In the genomic region with DNA sequence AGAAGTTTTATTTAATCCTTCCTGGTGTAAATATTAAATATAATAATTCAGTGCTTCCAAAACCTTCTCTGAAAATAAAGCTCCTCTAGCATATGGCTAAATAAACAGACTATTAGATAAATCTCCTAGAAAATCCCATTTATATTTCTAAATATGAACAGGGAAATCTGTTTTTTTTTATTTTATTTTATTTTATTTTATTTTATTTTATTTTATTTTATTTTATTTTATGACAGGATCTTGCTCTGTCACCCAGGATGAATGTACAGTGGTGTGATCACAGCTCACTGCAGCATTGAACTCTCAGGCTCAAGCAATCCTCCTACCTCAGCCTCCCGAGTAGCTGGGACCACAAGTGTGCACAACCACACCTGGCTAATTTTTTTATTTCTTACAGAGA, we compare ENCODE assay signal across 18 cellular contexts.
DNase-seq lines count a peak whose midpoint lies in the region; ATAC-seq and TF ChIP-seq lines count a peak whose summit lies in the region.
"Had no signal": no experiment of that assay in that cellular context is flagged by ENCODE, and none has a peak within 500 bp of the region (broad histone marks: within the 10 kb centered on the region; RNA-seq: fewer than 3 reads in every experiment).

No MANE protein-coding gene starts in this region.

- ATAC-seq in Panc1 (no peak), foreskin keratinocyte (no peak)
- no peak for ATAC-seq in activated naive CD8-positive, alpha-beta T cell treated with anti-CD3 and anti-CD28 coated beads, Interleukin-2, amount 50 U/mL, for 24 hours
- ATAC-seq in stimulated activated memory B cell treated with anti-CD40 and anti-IgM and Interleukin-4, amounts not matched to agents 10 μg/mL and 1 μg/mL and 100 μg/mL, for 72 hours, result no peak
- ATAC-seq: HepG2 had no signal

- no peak for DNase-seq in Panc1 (ENCODE audit: low read depth, low spot score)
- no peak for DNase-seq in foreskin keratinocyte
- DNase-seq in activated naive CD8-positive, alpha-beta T cell treated with anti-CD3 and anti-CD28 coated beads, Interleukin-2, amount 50 U/mL, for 24 hours, result no peak
- no peak for DNase-seq in GOT3 (lab: John Stamatoyannopoulos, UW)
- DNase-seq: ACHN; BE2C; C1 segment of cervical spinal cord; CD4-positive, CD25-positive, alpha-beta regulatory T cell; CD8-positive, alpha-beta memory T cell; COR-L47; GM23248; HCEC 1CT; HFFc6 had no signal

- no peak for TF ChIP-seq CTCF in 22Rv1 (IDR thresholded peaks at IDR 0.05)
- no peak for TF ChIP-seq CTCF in Panc1 (IDR thresholded peaks at IDR 0.05)
- no peak for TF ChIP-seq CTCF in foreskin keratinocyte (conservative IDR thresholded peaks at IDR 0.05)

- CTCF ChIA-PET in Panc1 (lab: Charles Lee), result interaction anchor here (1.0 kb wide), 1 partner anchor 88 kb away, joined by 3 read pairs; no protein-coding TSS in a partner anchor

- BruUV-seq in Panc1 (replicated peaks; lab: Mats Ljungman, UMichigan), result no TSS peak

- intact Hi-C loops in Panc1 (cut with micrococcal nuclease; ENCODE audit: unreplicated experiment), result no loop called here

- H3K4me1 Mint-ChIP-seq in activated naive CD8-positive, alpha-beta T cell treated with anti-CD3 and anti-CD28 coated beads, Interleukin-2, amount 50 U/mL, for 24 hours, result no peaks in the 10 kb centered on the region
- no peaks in the 10 kb centered on the region for H3K4me1 Mint-ChIP-seq in stimulated activated memory B cell treated with anti-CD40 and anti-IgM and Interleukin-4, amounts not matched to agents 10 μg/mL and 1 μg/mL and 100 μg/mL, for 72 hours
- H3K4me1 Mint-ChIP-seq: CD4-positive, CD25-positive, alpha-beta regulatory T cell; CD8-positive, alpha-beta memory T cell had no signal

- H3K4me1 ChIP-seq in Panc1 (ENCODE audit: control insufficient read depth, insufficient read depth, low read length) (peaks cover 5% of the 10 kb centered on the region; the same call in 1 of the 2 replicates), foreskin keratinocyte (peaks cover 26% of the 10 kb centered on the region), subcutaneous abdominal adipose tissue (ENCODE audit: control insufficient read depth in 5 of 5, insufficient read depth in 5 of 5, low read length in 5 of 5) (peaks cover 0 to 36% (median 31%) of the 10 kb centered on the region in 5 donors)
- H3K4me1 ChIP-seq: BE2C had no signal

- no peaks in the 10 kb centered on the region for H3K9me3 Mint-ChIP-seq in activated naive CD8-positive, alpha-beta T cell treated with anti-CD3 and anti-CD28 coated beads, Interleukin-2, amount 50 U/mL, for 24 hours
- H3K9me3 Mint-ChIP-seq in stimulated activated memory B cell treated with anti-CD40 and anti-IgM and Interleukin-4, amounts not matched to agents 10 μg/mL and 1 μg/mL and 100 μg/mL, for 72 hours, result no peaks in the 10 kb centered on the region
- H3K9me3 Mint-ChIP-seq: HFFc6, IgD-negative memory B cell had no signal

- no peak overlapping the region for H3K4me3 ChIP-seq in Panc1 (ENCODE audit: low read depth in 2 of 2, low read length in 2 of 2)
- no peak overlapping the region for H3K4me3 ChIP-seq in subcutaneous abdominal adipose tissue (ENCODE audit: low read depth in 1 of 5, low read length in 5 of 5)
- H3K4me3 ChIP-seq: GM23248 had no signal

- peaks cover 11% of the 10 kb centered on the region; the same call in 1 of the 2 replicates for H3K9me3 ChIP-seq in Panc1 (ENCODE audit: control insufficient read depth, insufficient read depth, low read depth, low read length)
- H3K9me3 ChIP-seq in subcutaneous abdominal adipose tissue (ENCODE audit: control insufficient read depth in 5 of 5, low read length in 5 of 5), result no peaks in the 10 kb centered on the region
- H3K9me3 ChIP-seq: BE2C had no signal

- H3K27ac ChIP-seq in 22Rv1 (peak overlapping the region; percentile 83; the same call in 1 of the 2 replicates), Panc1 (ENCODE audit: low read length) (peak overlapping the region; percentile 1; the same call in 1 of the 2 replicates), foreskin keratinocyte (peak overlapping the region; percentile 75), subcutaneous abdominal adipose tissue (ENCODE audit: low read depth, low read length) (peak overlapping the region; percentile 79)
- H3K27ac ChIP-seq: GM23248 had no signal

- POLR2A ChIA-PET in Panc1 (lab: Charles Lee), result no interaction called here

- H3K36me3 ChIP-seq in Panc1 (ENCODE audit: control insufficient read depth, insufficient read depth, low read length) (no peaks in the 10 kb centered on the region), subcutaneous abdominal adipose tissue (ENCODE audit: control insufficient read depth in 5 of 5, insufficient read depth in 5 of 5, low read length in 5 of 5) (no peaks in the 10 kb centered on the region)
- H3K36me3 ChIP-seq: BE2C had no signal

- H3K4me3 Mint-ChIP-seq in activated naive CD8-positive, alpha-beta T cell treated with anti-CD3 and anti-CD28 coated beads, Interleukin-2, amount 50 U/mL, for 24 hours, result no peak overlapping the region
- H3K4me3 Mint-ChIP-seq in stimulated activated memory B cell treated with anti-CD40 and anti-IgM and Interleukin-4, amounts not matched to agents 10 μg/mL and 1 μg/mL and 100 μg/mL, for 72 hours, result no peak overlapping the region
- H3K4me3 Mint-ChIP-seq: CD4-positive, CD25-positive, alpha-beta regulatory T cell; CD8-positive, alpha-beta memory T cell; HFFc6; IgD-negative memory B cell had no signal

- H3K27me3 Mint-ChIP-seq in activated naive CD8-positive, alpha-beta T cell treated with anti-CD3 and anti-CD28 coated beads, Interleukin-2, amount 50 U/mL, for 24 hours, result peaks cover 13% of the 10 kb centered on the region
- peaks cover 9% of the 10 kb centered on the region for H3K27me3 Mint-ChIP-seq in stimulated activated memory B cell treated with anti-CD40 and anti-IgM and Interleukin-4, amounts not matched to agents 10 μg/mL and 1 μg/mL and 100 μg/mL, for 72 hours
- H3K27me3 Mint-ChIP-seq: CD4-positive, CD25-positive, alpha-beta regulatory T cell; CD8-positive, alpha-beta memory T cell; IgD-negative memory B cell had no signal

- H3K36me3 Mint-ChIP-seq in activated naive CD8-positive, alpha-beta T cell treated with anti-CD3 and anti-CD28 coated beads, Interleukin-2, amount 50 U/mL, for 24 hours (ENCODE audit: low read depth), result no peaks in the 10 kb centered on the region
- no peaks in the 10 kb centered on the region for H3K36me3 Mint-ChIP-seq in stimulated activated memory B cell treated with anti-CD40 and anti-IgM and Interleukin-4, amounts not matched to agents 10 μg/mL and 1 μg/mL and 100 μg/mL, for 72 hours
- H3K36me3 Mint-ChIP-seq: CD4-positive, CD25-positive, alpha-beta regulatory T cell; CD8-positive, alpha-beta memory T cell; IgD-negative memory B cell had no signal

- H3K27me3 ChIP-seq in Panc1 (ENCODE audit: control insufficient read depth, insufficient read depth, low read length) (no peaks in the 10 kb centered on the region), foreskin keratinocyte (no peaks in the 10 kb centered on the region), subcutaneous abdominal adipose tissue (ENCODE audit: control insufficient read depth in 5 of 5, insufficient read depth in 4 of 5, low read length in 5 of 5) (no peaks in the 10 kb centered on the region)
- H3K27me3 ChIP-seq: BE2C had no signal

- no peak overlapping the region for H3K9ac ChIP-seq in subcutaneous abdominal adipose tissue (ENCODE audit: low read length in 5 of 5)
- H3K9ac ChIP-seq: GM23248 had no signal

- H3K27ac Mint-ChIP-seq in activated naive CD8-positive, alpha-beta T cell treated with anti-CD3 and anti-CD28 coated beads, Interleukin-2, amount 50 U/mL, for 24 hours, result no peak overlapping the region
- H3K27ac Mint-ChIP-seq in stimulated activated memory B cell treated with anti-CD40 and anti-IgM and Interleukin-4, amounts not matched to agents 10 μg/mL and 1 μg/mL and 100 μg/mL, for 72 hours, result no peak overlapping the region
- H3K27ac Mint-ChIP-seq: CD4-positive, CD25-positive, alpha-beta regulatory T cell; CD8-positive, alpha-beta memory T cell; HFFc6; IgD-negative memory B cell had no signal

- in situ Hi-C loops in Panc1 (cut with HindIII; ENCODE audit: low pct_unique_long_range_greater_than_20kb, low sequenced_read_pairs), result no loop called here

Comparison
In these comparisons a context has a peak if more than half of its experiments do, and no peak if none do; other contexts are left out.
1. H3K27ac ChIP-seq: peak in every context shown above with its lines; median percentile 83 in 22Rv1; 79 in subcutaneous abdominal adipose tissue; 75 in foreskin keratinocyte; 1 in Panc1.